17 cellular contexts compared by ENCODE assay signal in genomic region chr4:10529891-10530786, GRCh38.
DNase-seq lines count a peak whose midpoint lies in the region; ATAC-seq and TF ChIP-seq lines count a peak whose summit lies in the region.
"Had no signal": no experiment of that assay in that cellular context is flagged by ENCODE, and none has a peak within 500 bp of the region (broad histone marks: within the 10 kb centered on the region; RNA-seq: fewer than 3 reads in every experiment).

No MANE protein-coding gene starts in this region.

- H3K4me1 ChIP-seq in fibroblast of lung (ENCODE audit: control insufficient read depth, extremely low read depth, insufficient read depth, low read length), result no peaks in the 10 kb centered on the region
- peaks cover 21% of the 10 kb centered on the region for H3K4me1 ChIP-seq in mesodermal cell (ENCODE audit: control insufficient read depth, insufficient read depth, low read length, poor library complexity, severe bottlenecking)
- no peaks in the 10 kb centered on the region for H3K4me1 ChIP-seq in PC-9 (replicated peaks; ENCODE audit: insufficient read depth)
- H3K4me1 ChIP-seq: SJSA1 had no signal

- no peaks in the 10 kb centered on the region for H4K20me1 ChIP-seq in fibroblast of lung (ENCODE audit: control insufficient read depth, extremely low read depth, insufficient read depth, low read length)
- no peaks in the 10 kb centered on the region for H4K20me1 ChIP-seq in PC-9 (ENCODE audit: insufficient read depth)

- no TSS peak for BruUV-seq in PC-9 (replicated peaks; lab: Mats Ljungman, UMichigan)

- H3K4me1 Mint-ChIP-seq in effector memory CD8-positive, alpha-beta T cell (ENCODE audit: low read depth in 2 of 2), result no peaks in the 10 kb centered on the region
- H3K4me1 Mint-ChIP-seq: activated naive CD4-positive, alpha-beta T cell treated with anti-CD3 and anti-CD28 coated beads, Interleukin-2, amount 50 U/mL, for 24 hours had no signal

- no peak overlapping the region for H3K4me3 Mint-ChIP-seq in effector memory CD8-positive, alpha-beta T cell
- H3K4me3 Mint-ChIP-seq: activated naive CD4-positive, alpha-beta T cell treated with anti-CD3 and anti-CD28 coated beads, Interleukin-2, amount 50 U/mL, for 24 hours; H9 had no signal

- H3K36me3 ChIP-seq in fibroblast of lung (ENCODE audit: control insufficient read depth, insufficient read depth, low read length) (no peaks in the 10 kb centered on the region), mesodermal cell (ENCODE audit: control insufficient read depth, insufficient read depth, low read length) (no peaks in the 10 kb centered on the region), PC-9 (ENCODE audit: low read depth) (no peaks in the 10 kb centered on the region)
- H3K36me3 ChIP-seq: SJSA1 had no signal

- H3K9me3 ChIP-seq in fibroblast of lung (ENCODE audit: control insufficient read depth, insufficient read depth, low read depth, low read length) (no peaks in the 10 kb centered on the region), mesodermal cell (ENCODE audit: control insufficient read depth, low read length) (no peaks in the 10 kb centered on the region), PC-9 (ENCODE audit: insufficient read depth, low read depth) (no peaks in the 10 kb centered on the region)
- H3K9me3 ChIP-seq: SJSA1 had no signal

- no peak overlapping the region for H3K4me2 ChIP-seq in fibroblast of lung (ENCODE audit: extremely low read depth, insufficient read depth, low read length)
- no peak overlapping the region for H3K4me2 ChIP-seq in PC-9
- H3K4me2 ChIP-seq: hepatocyte had no signal

- H3K36me3 Mint-ChIP-seq in effector memory CD8-positive, alpha-beta T cell (ENCODE audit: insufficient read depth), result no peaks in the 10 kb centered on the region
- H3K36me3 Mint-ChIP-seq: activated naive CD4-positive, alpha-beta T cell treated with anti-CD3 and anti-CD28 coated beads, Interleukin-2, amount 50 U/mL, for 24 hours had no signal

- peaks cover 21 to 58% of the 10 kb centered on the region in 2 donors for H3K27me3 Mint-ChIP-seq in effector memory CD8-positive, alpha-beta T cell
- H3K27me3 Mint-ChIP-seq: activated naive CD4-positive, alpha-beta T cell treated with anti-CD3 and anti-CD28 coated beads, Interleukin-2, amount 50 U/mL, for 24 hours had no signal

- no peaks in the 10 kb centered on the region for H3K9me3 Mint-ChIP-seq in effector memory CD8-positive, alpha-beta T cell
- H3K9me3 Mint-ChIP-seq: activated naive CD4-positive, alpha-beta T cell treated with anti-CD3 and anti-CD28 coated beads, Interleukin-2, amount 50 U/mL, for 24 hours; H9 had no signal

- DNase-seq in EH (ENCODE audit: low read depth) (peak; percentile 43), RPMI7951 (ENCODE audit: low read depth) (peak; percentile 1), fibroblast of lung (ENCODE audit: low read depth in 2 of 2) (peak; percentile 4 to 21), NOMO-1 treated with dmso at 0.1 percent for 144 hours (lab: John Stamatoyannopoulos, UW; ENCODE audit: unreplicated experiment) (no peak), PC-9 (no peak)
- no peak for DNase-seq in effector memory CD8-positive, alpha-beta T cell
- DNase-seq: activated CD4-positive, alpha-beta T cell treated with anti-CD3 and anti-CD28 coated beads for 48 hours; GDM1; H9; kidney glomerular epithelial cell; NCI-H2081 treated with DMSO at 0.1 percent for 48 hours; NK-92 treated with Interleukin-12 subunit alpha and Interleukin-12 subunit beta, amount 100 ng/mL, for 24 hours had no signal

- no peaks in the 10 kb centered on the region for H3K9me2 ChIP-seq in PC-9 (ENCODE audit: insufficient read depth)

- POLR2A ChIA-PET in PC-9 (lab: Charles Lee; ENCODE audit: unreplicated experiment), result no interaction called here

- no peak for ATAC-seq in GM19467 (IDR thresholded peaks at IDR 0.05; ENCODE audit: unreplicated experiment)
- ATAC-seq in effector memory CD8-positive, alpha-beta T cell (replicated peaks), result no peak

- H3K4me3 ChIP-seq in fibroblast of lung (replicated peaks in 1 of 4; ENCODE audit: control extremely low read depth in 1 of 4, insufficient read depth in 1 of 4, low read depth in 3 of 4, low read length in 4 of 4) (no peak overlapping the region), mesodermal cell (ENCODE audit: extremely low read depth, insufficient read depth, low read length, poor library complexity, severe bottlenecking) (no peak overlapping the region), PC-9 (no peak overlapping the region)
- H3K4me3 ChIP-seq: hepatocyte, SJSA1 had no signal

- no peak overlapping the region for H2AFZ ChIP-seq in fibroblast of lung (ENCODE audit: low read length)
- no peak overlapping the region for H2AFZ ChIP-seq in PC-9
- H2AFZ ChIP-seq: hepatocyte had no signal

- no peaks in the 10 kb centered on the region for H3F3A ChIP-seq in PC-9 (ENCODE audit: insufficient read depth, low read depth)

- no peak overlapping the region for H3K9ac ChIP-seq in fibroblast of lung (ENCODE audit: insufficient read depth, low read length)

- H3K79me2 ChIP-seq in fibroblast of lung (ENCODE audit: control insufficient read depth, insufficient read depth, low read length) (no peaks in the 10 kb centered on the region), PC-9 (ENCODE audit: low read depth) (no peaks in the 10 kb centered on the region)
- H3K79me2 ChIP-seq: hepatocyte had no signal

- CTCF ChIA-PET in PC-9 (lab: Charles Lee), result no interaction called here

- H3K27me3 ChIP-seq in fibroblast of lung (ENCODE audit: control insufficient read depth, insufficient read depth, low read length) (no peaks in the 10 kb centered on the region), PC-9 (ENCODE audit: insufficient read depth, low read depth) (no peaks in the 10 kb centered on the region; the same call in 1 of the 2 replicates)
- H3K27me3 ChIP-seq: hepatocyte, SJSA1 had no signal

- H3K27ac ChIP-seq in fibroblast of lung (ENCODE audit: insufficient read depth, low read length), result no peak overlapping the region
- peak overlapping the region; percentile 20 for H3K27ac ChIP-seq in mesodermal cell (ENCODE audit: low read depth, low read length, severe bottlenecking)
- H3K27ac ChIP-seq in PC-9, result no peak overlapping the region
- H3K27ac ChIP-seq: hepatocyte, SJSA1 had no signal

- no peak for TF ChIP-seq CTCF in fibroblast of lung (conservative IDR thresholded peaks at IDR 0.05 in 1 of 2, IDR thresholded peaks at IDR 0.05 in 1 of 2; ENCODE audit: low read depth in 1 of 2, low read length in 2 of 2)
- no peak for TF ChIP-seq CTCF in PC-9 (conservative IDR thresholded peaks at IDR 0.05)

- WGBS in mesodermal cell (ENCODE audit: insufficient coverage in 2 of 2), 2 experiments, result 89 to 93% methylated on average over 9 to 11 of the region's 12 CpGs

- H3K27ac Mint-ChIP-seq in effector memory CD8-positive, alpha-beta T cell, result peak overlapping the region in 1 of 2 donors; percentile 80
- H3K27ac Mint-ChIP-seq: activated naive CD4-positive, alpha-beta T cell treated with anti-CD3 and anti-CD28 coated beads, Interleukin-2, amount 50 U/mL, for 24 hours; H9 had no signal

- intact Hi-C loops in PC-9 (cut with micrococcal nuclease; ENCODE audit: unreplicated experiment), result loop anchor here (10.0 kb wide), 1 partner anchor 515 kb away; no protein-coding TSS in a partner anchor

Comparison
In these comparisons a context has a peak if more than half of its experiments do, and no peak if none do; other contexts are left out.
1. DNase-seq: peak in EH (single experiment), RPMI7951 (single experiment) and fibroblast of lung (2 of 2); none in NOMO-1 treated with dmso at 0.1 percent for 144 hours (single experiment), PC-9 (0 of 2) and effector memory CD8-positive, alpha-beta T cell (0 of 3).